ENCODE assay signal across 22 cellular contexts in the genomic region with DNA sequence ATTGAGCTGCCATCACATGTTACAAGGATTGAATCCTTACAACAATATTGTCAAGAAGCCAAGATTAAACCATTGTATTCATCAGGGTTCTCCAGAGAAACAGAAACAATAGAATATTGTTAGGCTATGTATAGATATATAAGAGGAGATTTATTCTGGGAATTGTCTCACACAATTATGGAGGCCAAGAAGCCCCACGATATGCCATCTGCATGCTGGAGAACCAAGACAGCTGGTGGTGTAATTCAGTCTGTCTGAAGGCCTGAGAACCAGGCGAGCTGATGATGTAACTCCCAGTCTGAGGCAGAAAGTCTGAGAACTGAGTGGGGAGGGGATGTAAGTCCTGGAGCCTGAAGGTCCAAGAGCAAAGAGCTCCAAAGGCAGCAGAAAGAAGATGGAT. TPM values are rescaled to one million over a fixed set of nuclear protein-coding genes. Genes with fewer than 3 reads are reported as not detected.
DNase-seq lines count a peak whose midpoint lies in the region; ATAC-seq and TF ChIP-seq lines count a peak whose summit lies in the region.
"Had no signal": no experiment of that assay in that cellular context is flagged by ENCODE, and none has a peak within 500 bp of the region (broad histone marks: within the 10 kb centered on the region; RNA-seq: fewer than 3 reads in every experiment).

No MANE protein-coding gene starts in this region.

- H3K36me3 ChIP-seq in SJCRH30, result no peaks in the 10 kb centered on the region
- H3K36me3 ChIP-seq: cardiac muscle cell, tibial nerve had no signal

- H3K36me3 Mint-ChIP-seq in neural crest cell (ENCODE audit: low read depth), result no peaks in the 10 kb centered on the region
- no peaks in the 10 kb centered on the region for H3K36me3 Mint-ChIP-seq in effector memory CD8-positive, alpha-beta T cell (ENCODE audit: insufficient read depth)
- H3K36me3 Mint-ChIP-seq in type B pancreatic cell, result no peaks in the 10 kb centered on the region
- H3K36me3 Mint-ChIP-seq: CD4-positive, CD25-positive, alpha-beta regulatory T cell; T-cell had no signal

- H3K4me1 Mint-ChIP-seq in neural crest cell (peaks cover 15% of the 10 kb centered on the region), type B pancreatic cell (ENCODE audit: unreplicated experiment) (peaks cover 6% of the 10 kb centered on the region)
- H3K4me1 Mint-ChIP-seq in effector memory CD8-positive, alpha-beta T cell (ENCODE audit: low read depth in 2 of 2), result no peaks in the 10 kb centered on the region

- peak overlapping the region; percentile 17; the same call in 1 of the 2 replicates for H3K27ac ChIP-seq in SJCRH30
- H3K27ac ChIP-seq: cardiac muscle cell, skin epidermis, tibial nerve had no signal

- DNase-seq in LHCN-M2 (ENCODE audit: low read depth), result peak; percentile 41
- peak; percentile 52 to 65 for DNase-seq in SJCRH30
- DNase-seq in choroid plexus epithelial cell (ENCODE audit: low read depth), result peak; percentile 23
- no peak for DNase-seq in neural crest cell (ENCODE audit: low read depth, low spot score)
- DNase-seq in effector memory CD8-positive, alpha-beta T cell, result no peak
- no peak for DNase-seq in type B pancreatic cell (ENCODE audit: extremely low spot score, unreplicated experiment)
- no peak for DNase-seq in ecto neural progenitor cell (ENCODE audit: low spot score)
- DNase-seq: activated CD4-positive, alpha-beta T cell treated with anti-CD3 and anti-CD28 coated beads for 48 hours; activated T-cell treated with anti-CD3 and anti-CD28 coated beads, Interleukin-2, amount 50 U/mL, for 4 hours; amniotic stem cell; CD4-positive, CD25-positive, alpha-beta regulatory T cell; cortex of kidney; GOT3; kidney glomerular epithelial cell; mammary epithelial cell; NCI-H1092 treated with DMSO at 0.1 percent for 48 hours; NCI-H187 treated with DMSO at 0.1 percent for 48 hours; occipital lobe; T-cell had no signal

- peak overlapping the region; percentile 47 for H3K27ac Mint-ChIP-seq in neural crest cell (ENCODE audit: unreplicated experiment)
- peak overlapping the region in 1 of 2 donors; percentile 4 for H3K27ac Mint-ChIP-seq in effector memory CD8-positive, alpha-beta T cell
- H3K27ac Mint-ChIP-seq in type B pancreatic cell, result no peak overlapping the region
- H3K27ac Mint-ChIP-seq: T-cell had no signal

- ATAC-seq in effector memory CD8-positive, alpha-beta T cell (replicated peaks), result no peak
- ATAC-seq: activated T-cell treated with anti-CD3 and anti-CD28 coated beads, Interleukin-2, amount 50 U/mL, for 4 hours; T-cell had no signal

- H3K4me3 ChIP-seq in SJCRH30 (no peak overlapping the region), choroid plexus epithelial cell (ENCODE audit: low read depth, low read length) (no peak overlapping the region)
- H3K4me3 ChIP-seq: cardiac muscle cell, skin epidermis, tibial nerve had no signal

- H3K9me3 ChIP-seq in SJCRH30 (replicated peaks), result no peaks in the 10 kb centered on the region; the same call in 1 of the 2 replicates

- no peak overlapping the region for H3K4me3 Mint-ChIP-seq in neural crest cell
- no peak overlapping the region for H3K4me3 Mint-ChIP-seq in effector memory CD8-positive, alpha-beta T cell
- no peak overlapping the region for H3K4me3 Mint-ChIP-seq in type B pancreatic cell
- H3K4me3 Mint-ChIP-seq: activated T-cell treated with anti-CD3 and anti-CD28 coated beads, Interleukin-2, amount 50 U/mL, for 4 hours; CD4-positive, CD25-positive, alpha-beta regulatory T cell; T-cell had no signal

- TF ChIP-seq CTCF in choroid plexus epithelial cell (conservative IDR thresholded peaks at IDR 0.05; ENCODE audit: low read depth, low read length), result no peak
- no peak for TF ChIP-seq CTCF in neural crest cell (conservative IDR thresholded peaks at IDR 0.05)
- no peak for TF ChIP-seq CTCF in type B pancreatic cell (conservative IDR thresholded peaks at IDR 0.05)

- H3K9me3 Mint-ChIP-seq in neural crest cell, result peaks cover 6% of the 10 kb centered on the region
- peaks cover 0 to 2% of the 10 kb centered on the region in 2 donors for H3K9me3 Mint-ChIP-seq in effector memory CD8-positive, alpha-beta T cell
- H3K9me3 Mint-ChIP-seq in type B pancreatic cell, result peaks cover 9% of the 10 kb centered on the region

- peaks cover 7% of the 10 kb centered on the region for H3K4me1 ChIP-seq in SJCRH30
- H3K4me1 ChIP-seq: tibial nerve had no signal

- H3K27me3 ChIP-seq in SJCRH30, result no peaks in the 10 kb centered on the region
- H3K27me3 ChIP-seq: cardiac muscle cell, tibial nerve had no signal

- H3K27me3 Mint-ChIP-seq in neural crest cell (ENCODE audit: low read depth), result no peaks in the 10 kb centered on the region
- H3K27me3 Mint-ChIP-seq in effector memory CD8-positive, alpha-beta T cell, result no peaks in the 10 kb centered on the region
- H3K27me3 Mint-ChIP-seq in type B pancreatic cell, result no peaks in the 10 kb centered on the region
- H3K27me3 Mint-ChIP-seq: CD4-positive, CD25-positive, alpha-beta regulatory T cell; T-cell had no signal

RNA-seq across cellular contexts. Expression of a gene that starts 14.5 kb away (rescaled TPM):
- total RNA-seq in LHCN-M2 (2014; rRNA removed), result 22.8 and 26.2 TPM in 2 replicates
- polyA plus RNA-seq in LHCN-M2 (2012), result 9.2 TPM
- 58.4 and 61.3 TPM in 2 replicates for total RNA-seq in SJCRH30 (2014; rRNA removed; shearing (Covaris generic))
- total RNA-seq in neural crest cell, result 66.7 and 69.8 TPM in 2 replicates
- 28.3 and 47.5 TPM in 2 replicates for total RNA-seq in type B pancreatic cell (ENCODE audit: low replicate concordance)

RNA-seq across cellular contexts. Expression of a gene that starts 44.1 kb away (rescaled TPM):
- total RNA-seq in LHCN-M2 (2014; rRNA removed) (0.40 and 0.83 TPM in 2 replicates), neural crest cell (3.7 and 4.3 TPM in 2 replicates), type B pancreatic cell (ENCODE audit: low replicate concordance) (1.1 and 4.4 TPM in 2 replicates)
- polyA plus RNA-seq in LHCN-M2 (2012), result 0.26 TPM
- 1.7 and 2.3 TPM in 2 replicates for total RNA-seq in SJCRH30 (2014; rRNA removed; shearing (Covaris generic))

Comparison
In these comparisons a context has a peak if more than half of its experiments do, and no peak if none do; other contexts are left out.
1. DNase-seq: peak in LHCN-M2 (single experiment), SJCRH30 (2 of 2) and choroid plexus epithelial cell (single experiment); none in neural crest cell (single experiment), effector memory CD8-positive, alpha-beta T cell (0 of 3), type B pancreatic cell (single experiment) and ecto neural progenitor cell (single experiment).